ENCODE assay signal across 17 cellular contexts in the genomic region with DNA sequence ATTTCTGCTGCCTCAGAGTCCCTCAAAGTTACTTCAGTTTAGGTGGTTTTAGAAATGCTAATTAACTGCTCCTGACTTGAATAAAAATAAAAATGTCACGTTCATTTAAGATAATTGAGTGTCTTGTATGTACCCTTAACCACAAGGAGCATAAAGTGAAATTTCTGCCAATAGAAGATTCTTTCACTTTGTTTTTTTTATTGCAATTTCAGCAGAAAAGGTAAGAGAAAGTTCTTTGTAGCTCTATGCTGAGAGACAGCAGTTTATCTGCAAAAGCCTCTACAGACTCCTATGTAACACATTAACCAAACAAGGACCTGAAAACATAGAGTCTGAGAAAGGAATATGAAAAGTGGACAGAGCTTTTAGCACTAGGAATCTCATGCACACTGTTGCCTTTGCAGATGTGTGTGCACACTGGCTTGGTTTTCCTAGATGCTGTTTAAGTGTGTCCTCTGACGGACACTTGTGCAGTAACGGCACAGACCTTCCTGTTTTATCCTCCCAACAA. TPM values are rescaled to one million over a fixed set of nuclear protein-coding genes. Genes with fewer than 3 reads are reported as not detected.
DNase-seq lines count a peak whose midpoint lies in the region; ATAC-seq, FAIRE-seq and TF ChIP-seq lines count a peak whose summit lies in the region.
"Had no signal": no experiment of that assay in that cellular context is flagged by ENCODE, and none has a peak within 500 bp of the region (broad histone marks: within the 10 kb centered on the region; RNA-seq: fewer than 3 reads in every experiment).

No MANE protein-coding gene starts in this region.

- ATAC-seq in A549 (no peak), GM12878 (no peak), mucosa of descending colon (peak; percentile 10), HG03280 (IDR thresholded peaks at IDR 0.05; ENCODE audit: unreplicated experiment) (no peak)
- ATAC-seq: GM23338 had no signal

- no peak overlapping the region for H4K8ac ChIP-seq in H9 (replicated peaks; ENCODE audit: insufficient read length, low read depth, low read length)

- intact Hi-C loops in GM12878 (cut with micrococcal nuclease; ENCODE audit: unreplicated experiment) (no loop called here), mucosa of descending colon (cut with DNase I, micrococcal nuclease) (no loop called here)

- no peak overlapping the region for H3K27ac ChIP-seq in A549
- no peak overlapping the region for H3K27ac ChIP-seq in H9 (ENCODE audit: insufficient read length, low read depth, low read length)
- H3K27ac ChIP-seq in GM12878 (ENCODE audit: control insufficient read depth, insufficient read depth), result no peak overlapping the region
- H3K27ac ChIP-seq: HL-60 had no signal

- TF ChIP-seq POLR2A in A549 (IDR thresholded peaks at IDR 0.05; ENCODE audit: low read length) (no peak), GM12878 (IDR thresholded peaks at IDR 0.05; ENCODE audit: low read depth, low read length) (no peak)

- H3K4me1 Mint-ChIP-seq in H9, result peaks cover 5 to 12% of the 10 kb centered on the region in 2 experiments; a peak in 3 of 4 replicates
- H3K4me1 Mint-ChIP-seq: B cell had no signal

- H3K9me3 ChIP-seq in A549, result no peaks in the 10 kb centered on the region
- no peaks in the 10 kb centered on the region for H3K9me3 ChIP-seq in H9 (ENCODE audit: control insufficient read depth, low read depth, low read length)
- H3K9me3 ChIP-seq in GM12878 (replicated peaks; ENCODE audit: control insufficient read depth, insufficient read depth, low read length), result no peaks in the 10 kb centered on the region; the same call in 1 of the 3 replicates
- no peaks in the 10 kb centered on the region for H3K9me3 ChIP-seq in mucosa of descending colon

- H3K36me3 Mint-ChIP-seq in H9 (ENCODE audit: insufficient read depth in 1 of 3, low read depth in 3 of 3), result peaks cover 2 to 15% (median 2%) of the 10 kb centered on the region in 3 experiments; a peak in 5 of 7 replicates
- H3K36me3 Mint-ChIP-seq: CD4-positive, alpha-beta memory T cell had no signal

- H3K4me3 Mint-ChIP-seq in H9, result no peak overlapping the region
- H3K4me3 Mint-ChIP-seq: B cell; CD4-positive, alpha-beta memory T cell; GM23338 had no signal

- in situ Hi-C loops in GM12878 (cut with MboI), result no loop called here

- no peak overlapping the region for H2BK120ac ChIP-seq in H9 (ENCODE audit: low read depth, low read length, poor library complexity, severe bottlenecking)

- H3K79me2 ChIP-seq in H9 (ENCODE audit: insufficient read depth, low read length), result peaks cover 3% of the 10 kb centered on the region; the same call in 1 of the 2 replicates
- H3K79me2 ChIP-seq in GM12878 (ENCODE audit: control insufficient read depth, insufficient read depth, low read length), result no peaks in the 10 kb centered on the region

- no peak overlapping the region for H3K9ac ChIP-seq in H9 (ENCODE audit: extremely low read depth, insufficient read length, low read length)
- H3K9ac ChIP-seq in GM12878 (ENCODE audit: control insufficient read depth, insufficient read depth, low read length), result no peak overlapping the region

- H4K5ac ChIP-seq in H9 (ENCODE audit: insufficient read length, low read depth, low read length), result no peak overlapping the region

- POLR2A ChIA-PET in A549 (lab: Yijun Ruan, JAX), result no interaction called here
- POLR2A ChIA-PET in GM12878 (lab: Charles Lee), result no interaction called here

- H3T11ph ChIP-seq in H9 (ENCODE audit: low read length), result no peak overlapping the region

- H2BK15ac ChIP-seq in H9 (ENCODE audit: low read depth, low read length), result no peak overlapping the region

- TF ChIP-seq RAD21 in A549 (conservative IDR thresholded peaks at IDR 0.05 in 1 of 2, IDR thresholded peaks at IDR 0.05 in 1 of 2) (no peak), GM12878 (IDR thresholded peaks at IDR 0.05; ENCODE audit: insufficient read depth, low read depth, low read length) (no peak)

- H3K4me1 ChIP-seq in A549 (no peaks in the 10 kb centered on the region), H9 (ENCODE audit: insufficient read depth, low read length) (no peaks in the 10 kb centered on the region), GM12878 (ENCODE audit: control insufficient read depth, insufficient read depth, low read length) (peaks cover 6% of the 10 kb centered on the region; the same call in 1 of the 2 replicates), mucosa of descending colon (ENCODE audit: low read depth) (peaks cover 15% of the 10 kb centered on the region)

- no peaks in the 10 kb centered on the region for H3K36me3 ChIP-seq in GM12878 (ENCODE audit: control insufficient read depth in 2 of 2, insufficient read depth in 2 of 2, low read length in 1 of 2)
- H3K36me3 ChIP-seq in mucosa of descending colon (ENCODE audit: low read depth), result no peaks in the 10 kb centered on the region

- H3K18ac ChIP-seq in H9 (ENCODE audit: insufficient read length, low read depth, low read length), result no peak overlapping the region

- H3K27me3 ChIP-seq in H9 (ENCODE audit: insufficient read depth, low read length) (no peaks in the 10 kb centered on the region), GM12878 (replicated peaks in 1 of 2; ENCODE audit: control insufficient read depth in 2 of 2, insufficient read depth in 2 of 2, low read length in 1 of 2) (no peaks in the 10 kb centered on the region)

- no peak overlapping the region for H2AK5ac ChIP-seq in H9 (ENCODE audit: insufficient read length, low read length)

- H3K4me3 ChIP-seq in A549, result no peak overlapping the region
- no peak overlapping the region for H3K4me3 ChIP-seq in GM12878
- H3K4me3 ChIP-seq in mucosa of descending colon, result no peak overlapping the region
- H3K4me3 ChIP-seq: GM23338 had no signal

- no peak for TF ChIP-seq EP300 in A549 (IDR thresholded peaks at IDR 0.05)
- no peak for TF ChIP-seq EP300 in GM12878 (IDR thresholded peaks at IDR 0.05; ENCODE audit: borderline replicate concordance in 1 of 2, control insufficient read depth in 1 of 2, low read depth in 2 of 2, low read length in 2 of 2)

- FAIRE-seq in A549 (lab: Jason Lieb, UNC) (no peak), GM12878 (lab: Jason Lieb, UNC) (peak; percentile 77)

- H2BK20ac ChIP-seq in H9 (ENCODE audit: low read depth, low read length, poor library complexity, severe bottlenecking), result no peak overlapping the region

- RAD21 ChIA-PET in GM12878 (lab: Charles Lee; ENCODE audit: unreplicated experiment), result no interaction called here

- peaks cover 3 to 10% of the 10 kb centered on the region in 2 experiments; a peak in 4 of 5 replicates for H3K9me3 Mint-ChIP-seq in H9

- BruUV-seq in GM12878 (replicated peaks; lab: Mats Ljungman, UMichigan), result no TSS peak

- H3K79me1 ChIP-seq in H9 (ENCODE audit: insufficient read depth, low read depth, low read length, poor library complexity, severe bottlenecking), result no peaks in the 10 kb centered on the region

- H3K23me2 ChIP-seq in H9 (ENCODE audit: insufficient read length, low read depth, low read length, poor library complexity, severe bottlenecking), result no peaks in the 10 kb centered on the region

- peak overlapping the region in 2 of 3 experiments; percentile 23 to 24; a peak in 2 of 7 replicates for H3K27ac Mint-ChIP-seq in H9
- H3K27ac Mint-ChIP-seq: B cell; CD4-positive, alpha-beta memory T cell had no signal

- no peak overlapping the region for H3K4ac ChIP-seq in H9 (ENCODE audit: low read depth, low read length)

- H2BK12ac ChIP-seq in H9 (ENCODE audit: insufficient read length, low read depth, low read length), result no peak overlapping the region

- H3K56ac ChIP-seq in H9 (ENCODE audit: insufficient read length, low read depth, low read length), result no peak overlapping the region

- no peak for TF ChIP-seq CTCF in A549 (IDR thresholded peaks at IDR 0.05)
- TF ChIP-seq CTCF in H9 (conservative IDR thresholded peaks at IDR 0.05), result no peak
- no peak for TF ChIP-seq CTCF in GM12878 (IDR thresholded peaks at IDR 0.05 in 2 of 3, conservative IDR thresholded peaks at IDR 0.05 in 1 of 3; ENCODE audit: control insufficient read depth in 2 of 3, extremely low read depth in 1 of 3, insufficient read depth in 1 of 3, low read depth in 3 of 3, low read length in 3 of 3)
- no peak for TF ChIP-seq CTCF in mucosa of descending colon (IDR thresholded peaks at IDR 0.05)

- WGBS in A549 (ENCODE audit: missing lambda C conversion rate), result 55% methylated on average over 3 of the region's 3 CpGs
- no CpG with 5 or more reads among the region's 3 CpGs for WGBS in H9 (ENCODE audit: extremely low coverage, insufficient read length, low lambda C conversion rate)
- WGBS in GM12878 (ENCODE audit: insufficient coverage, insufficient replicate concordance, low lambda C conversion rate, missing lambda C conversion rate), result 52% methylated on average over 3 of the region's 3 CpGs

- SMC1A ChIA-PET in GM12878 (lab: Charles Lee; ENCODE audit: uncharacterized antibody, unreplicated experiment), result no interaction called here

- CTCF ChIA-PET in A549 (lab: Yijun Ruan, JAX) (no interaction called here), GM12878 (lab: Yijun Ruan, JAX) (no interaction called here)

- H3K14ac ChIP-seq in H9 (ENCODE audit: insufficient read depth, low read length), result no peak overlapping the region

- no peak overlapping the region for H2BK5ac ChIP-seq in H9 (ENCODE audit: insufficient read length, low read length)

- no peak overlapping the region for H3K23ac ChIP-seq in H9 (ENCODE audit: insufficient read length, low read depth, low read length)

- H2AFZ ChIP-seq in H9 (ENCODE audit: low read length) (no peak overlapping the region), GM12878 (ENCODE audit: control insufficient read depth, low read depth, low read length) (no peak overlapping the region)
- H2AFZ ChIP-seq: GM23338 had no signal

- no peak for DNase-seq in A549 (ENCODE audit: low read depth in 1 of 2, low spot score in 1 of 2)
- no peak for DNase-seq in H9
- no peak for DNase-seq in GM12878 (ENCODE audit: low read depth, low spot score)
- DNase-seq in mucosa of descending colon, result no peak
- no peak for DNase-seq in dedifferentiated amniotic fluid mesenchymal stem cell (ENCODE audit: extremely low spot score)
- no peak for DNase-seq in NCI-H1092 (lab: John Stamatoyannopoulos, UW)
- DNase-seq: 8988T; ACHN; C1 segment of cervical spinal cord; CD4-positive, alpha-beta memory T cell; DMS79; H7; KBM-7 had no signal

- H3K27me3 Mint-ChIP-seq in H9 (ENCODE audit: low read depth), result no peaks in the 10 kb centered on the region; the same call in 1 of the 2 replicates

- H4K91ac ChIP-seq in H9 (ENCODE audit: insufficient read length, low read depth, low read length), result no peak overlapping the region

- no peak overlapping the region for H3K4me2 ChIP-seq in A549
- no peak overlapping the region for H3K4me2 ChIP-seq in H9 (ENCODE audit: insufficient read depth, insufficient read length, low read length)
- peak overlapping the region; percentile 4; the same call in 1 of the 2 replicates for H3K4me2 ChIP-seq in GM12878 (ENCODE audit: control insufficient read depth, insufficient read depth)
- H3K4me2 ChIP-seq: GM23338 had no signal

- H4K20me1 ChIP-seq in H9 (ENCODE audit: control insufficient read depth, insufficient read depth, insufficient read length) (no peaks in the 10 kb centered on the region), GM12878 (ENCODE audit: control insufficient read depth, insufficient read depth) (no peaks in the 10 kb centered on the region)

RNA-seq across cellular contexts. Expression of a gene that starts 11.6 kb away (rescaled TPM):
- 4.1 and 4.5 TPM in 2 replicates for polyA plus RNA-seq in A549 (2011; rRNA removed)
- 3.0 and 3.9 TPM in 2 replicates for polyA plus RNA-seq in A549 (2012; cell fraction: cytosol; rRNA removed)
- 4.1 and 5.4 TPM in 2 replicates for polyA plus RNA-seq in A549 (2012; cell fraction: nucleus; rRNA removed)
- polyA plus RNA-seq in A549 (2017; fragmentation: RNase III; extraction: RNeasy Plus Mini Kit Qiagen cat#74134 plus additional on column Dnase treatment), result 3.7 to 5.0 TPM (median 4.2 TPM) in 3 replicates
- polyA minus RNA-seq in A549 (2011; rRNA and poly(A)+ RNA removed), result 3.1 and 4.1 TPM in 2 replicates
- total RNA-seq in H9 (2021), result 9.9 and 10.9 TPM in 2 replicates
- total RNA-seq in GM12878 (2013; cell fraction: nucleolus; rRNA removed), result 1.3 and 1.7 TPM in 2 replicates
- 0.11 and 0.40 TPM in 2 replicates for total RNA-seq in GM12878 (2014; rRNA removed)
- total RNA-seq in GM12878 (2014; rRNA removed; fragmentation: Illumina TruSeq; extraction: Trizol), result 0.27 and 0.55 TPM in 2 replicates
- total RNA-seq in GM12878 (2021), result 0.61 and 1.1 TPM in 2 replicates
- polyA plus RNA-seq in GM12878 (2011; ENCODE audit: low read depth), result 2.8 TPM
- 0.33 and 0.57 TPM in 2 replicates for polyA plus RNA-seq in GM12878 (2011; rRNA removed)
- 0.33 and 0.36 TPM in 2 replicates for polyA plus RNA-seq in GM12878 (2011; cell fraction: cytosol; rRNA removed)
- polyA plus RNA-seq in GM12878 (2011; cell fraction: nucleus; rRNA removed), result 0.61 and 0.72 TPM in 2 replicates
- 5.3 and 5.5 TPM in 2 replicates for polyA plus RNA-seq in GM12878 (2012)
- polyA plus RNA-seq in GM12878 (2014; fragmentation: Illumina TruSeq; extraction: Trizol), result 0.35 and 0.40 TPM in 2 replicates
- under 1 TPM; 0.11 to 0.13 TPM for polyA plus RNA-seq in GM12878 (2014; fragmentation: Nextera tagmentation; extraction: Ambion mirVana)
- 0.80 and 1.2 TPM in 2 replicates for polyA plus RNA-seq in GM12878 (2014; rRNA removed)
- 1 to 10 TPM; 1.1 to 1.2 TPM for polyA plus RNA-seq in GM12878 (2016; fragmentation: Nextera tagmentation; extraction: Ambion mirVana)
- 0.80 and 1.9 TPM in 2 replicates for polyA minus RNA-seq in GM12878 (2011; rRNA and poly(A)+ RNA removed)
- not detected in 2 replicates for polyA minus RNA-seq in GM12878 (2011; cell fraction: cytosol; rRNA and poly(A)+ RNA removed)
- polyA minus RNA-seq in GM12878 (2011; cell fraction: nucleus; rRNA and poly(A)+ RNA removed), result 1.2 and 1.9 TPM in 2 replicates
- total RNA-seq in mucosa of descending colon, result 10 to 100 TPM; 34.4 to 92.3 (median 52.0) TPM
- total RNA-seq: CD4-positive, alpha-beta memory T cell had no signal
